In genomic region chr2:21220930-21221329, GRCh38 we compare ENCODE assay signal across 26 cellular contexts.
DNase-seq lines count a peak whose midpoint lies in the region; ATAC-seq, FAIRE-seq and TF ChIP-seq lines count a peak whose summit lies in the region.
"Had no signal": no experiment of that assay in that cellular context is flagged by ENCODE, and none has a peak within 500 bp of the region (broad histone marks: within the 10 kb centered on the region; RNA-seq: fewer than 3 reads in every experiment).

No MANE protein-coding gene starts in this region.

- no peak for FAIRE-seq in bronchial epithelial cell (lab: Jason Lieb, UNC)
- FAIRE-seq: D721Med, G401.6 had no signal

- H3K27me3 ChIP-seq in SK-N-SH (ENCODE audit: insufficient read depth) = no peaks in the 10 kb centered on the region
- H3K27me3 ChIP-seq in bronchial epithelial cell (ENCODE audit: control insufficient read depth, insufficient read depth, low read length) = no peaks in the 10 kb centered on the region
- no peaks in the 10 kb centered on the region for H3K27me3 ChIP-seq in aorta (ENCODE audit: control insufficient read depth in 1 of 2, insufficient read depth in 2 of 2, low read length in 1 of 2)
- H3K27me3 ChIP-seq: BLaER1, esophagus squamous epithelium, sigmoid colon, SJSA1 had no signal

- no peak overlapping the region for H2AFZ ChIP-seq in SK-N-SH (ENCODE audit: low read depth)
- H2AFZ ChIP-seq: GM23338 had no signal

- H3K9me2 ChIP-seq in SK-N-SH = no peaks in the 10 kb centered on the region

- peaks cover 0 to 2% of the 10 kb centered on the region in 2 experiments; a peak in 2 of 4 replicates for H3K4me1 ChIP-seq in SK-N-SH (ENCODE audit: control insufficient read depth in 1 of 2, insufficient read depth in 2 of 2, low read depth in 1 of 2, low read length in 1 of 2)
- peaks cover 2% of the 10 kb centered on the region in 2 donors for H3K4me1 ChIP-seq in aorta (ENCODE audit: control insufficient read depth in 1 of 2, insufficient read depth in 2 of 2, low read length in 2 of 2)
- H3K4me1 ChIP-seq: BLaER1, esophagus squamous epithelium had no signal

- WGBS in SK-N-SH (ENCODE audit: low lambda C conversion rate) = 20% methylated on average over 1 of the region's 1 CpG
- 3% methylated on average over 1 of the region's 1 CpG for WGBS in aorta, 2 donors

- H3K4me3 ChIP-seq in SK-N-SH (ENCODE audit: low read depth in 2 of 2, low read length in 1 of 2) (no peak overlapping the region), bronchial epithelial cell (ENCODE audit: low read depth, low read length) (no peak overlapping the region), aorta (ENCODE audit: low read length in 2 of 2) (peak overlapping the region in 1 of 2 donors; percentile 48)
- H3K4me3 ChIP-seq: BLaER1, esophagus squamous epithelium, GM23338, lung, sigmoid colon, SJSA1 had no signal

- H3K27ac ChIP-seq in SK-N-SH (ENCODE audit: low read depth in 2 of 2, low read length in 1 of 2) = no peak overlapping the region
- H3K27ac ChIP-seq in aorta (ENCODE audit: low read depth in 1 of 2, low read length in 2 of 2) = no peak overlapping the region
- H3K27ac ChIP-seq: BLaER1, esophagus squamous epithelium, sigmoid colon, SJSA1 had no signal

- H3K9ac ChIP-seq in SK-N-SH = no peak overlapping the region
- H3K9ac ChIP-seq: BLaER1 had no signal

- DNase-seq in SK-N-SH = no peak
- peak; percentile 83 for DNase-seq in bronchial epithelial cell (ENCODE audit: low read depth)
- peak; percentile 51 for DNase-seq in kidney glomerular epithelial cell (lab: John Stamatoyannopoulos, UW)
- peak; percentile 51 for DNase-seq in aorta
- DNase-seq in activated CD4-positive, alpha-beta T cell treated with anti-CD3 and anti-CD28 coated beads, Interleukin-2, amount 10 ng/mL, durations not matched to agents 7 days and 5 days = no peak
- DNase-seq in natural killer cell treated with Interleukin-12 subunit alpha and Interleukin-12 subunit beta and Interleukin-15 and Interleukin-18, amount 100 ng/mL, for 72 hours (ENCODE audit: low spot score) = no peak
- DNase-seq: activated CD4-positive, CD25-positive, alpha-beta regulatory T cell treated with anti-CD3 and anti-CD28 coated beads, Interleukin-2, amount 50 U/mL, for 72 hours; esophagus squamous epithelium; head of caudate nucleus; NCI-H1436 treated with DMSO at 0.1 percent for 48 hours; NCI-H69; sigmoid colon; stimulated activated CD4-positive, alpha-beta T cell treated with anti-CD3 and anti-CD28 coated beads, Interleukin-1b, Interleukin-23, amount 100 ng/mL, for 48 hours; stimulated activated naive CD8-positive, alpha-beta T cell treated with anti-CD3 and anti-CD28 coated beads, Interleukin-15, Interleukin-2, amounts not matched to agents 100 U/mL and 50 U/mL, for 24 hours; trophoblast cell had no signal

- H3K4me1 Mint-ChIP-seq in activated CD4-positive, alpha-beta T cell treated with anti-CD3 and anti-CD28 coated beads, Interleukin-2, amount 10 ng/mL, durations not matched to agents 7 days and 5 days = no peaks in the 10 kb centered on the region
- H3K4me1 Mint-ChIP-seq in natural killer cell treated with Interleukin-12 subunit alpha and Interleukin-12 subunit beta and Interleukin-15 and Interleukin-18, amount 100 ng/mL, for 72 hours (ENCODE audit: low read depth in 2 of 2) = no peaks in the 10 kb centered on the region
- H3K4me1 Mint-ChIP-seq: GM23338 had no signal

- TF ChIP-seq CTCF in SK-N-SH (IDR thresholded peaks at IDR 0.05) (no peak), bronchial epithelial cell (IDR thresholded peaks at IDR 0.05; ENCODE audit: insufficient read depth, low read length, severe bottlenecking) (no peak)

- ATAC-seq in SK-N-SH treated with all-trans-retinoic acid at 6 μM for 48 hours (no peak), aorta (ENCODE audit: low FRiP score) (no peak), HG02642 (IDR thresholded peaks at IDR 0.05; ENCODE audit: poor library complexity, unreplicated experiment) (no peak)
- ATAC-seq in natural killer cell treated with Interleukin-12 subunit alpha and Interleukin-12 subunit beta and Interleukin-15 and Interleukin-18, amount 100 ng/mL, for 72 hours = no peak
- ATAC-seq: activated naive CD4-positive, alpha-beta T cell treated with anti-CD3 and anti-CD28 coated beads, Interleukin-2, amount 50 U/mL, for 72 hours; GM23338; stimulated activated naive CD8-positive, alpha-beta T cell treated with anti-CD3 and anti-CD28 coated beads, Interleukin-15, Interleukin-2, amounts not matched to agents 100 U/mL and 50 U/mL, for 24 hours had no signal

- CTCF ChIA-PET in SK-N-SH (lab: Yijun Ruan, JAX) = interaction anchor here (1.2 to 1.8 kb wide), 2 partner anchors 15 to 44 kb away, joined by 3 to 5 read pairs; no protein-coding TSS in a partner anchor
- CTCF ChIA-PET in activated CD4-positive, alpha-beta T cell treated with anti-CD3 and anti-CD28 coated beads, Interleukin-2, amount 10 ng/mL, durations not matched to agents 7 days and 5 days (lab: Charles Lee) = no interaction called here

- no peak overlapping the region for H3K27ac Mint-ChIP-seq in activated CD4-positive, alpha-beta T cell treated with anti-CD3 and anti-CD28 coated beads, Interleukin-2, amount 10 ng/mL, durations not matched to agents 7 days and 5 days
- H3K27ac Mint-ChIP-seq in natural killer cell treated with Interleukin-12 subunit alpha and Interleukin-12 subunit beta and Interleukin-15 and Interleukin-18, amount 100 ng/mL, for 72 hours = no peak overlapping the region
- H3K27ac Mint-ChIP-seq: activated naive CD4-positive, alpha-beta T cell treated with anti-CD3 and anti-CD28 coated beads, Interleukin-2, amount 50 U/mL, for 72 hours; dendritic cell treated with granulocyte-macrophage colony-stimulating factor and Interleukin-4, amounts not matched to agents 40 ng/mL and 50 ng/mL, for 4 days; GM23338 had no signal

- no peaks in the 10 kb centered on the region for H3K27me3 Mint-ChIP-seq in activated CD4-positive, alpha-beta T cell treated with anti-CD3 and anti-CD28 coated beads, Interleukin-2, amount 10 ng/mL, durations not matched to agents 7 days and 5 days
- H3K27me3 Mint-ChIP-seq in natural killer cell treated with Interleukin-12 subunit alpha and Interleukin-12 subunit beta and Interleukin-15 and Interleukin-18, amount 100 ng/mL, for 72 hours = no peaks in the 10 kb centered on the region

- H4K20me1 ChIP-seq in SK-N-SH (ENCODE audit: insufficient read depth) = no peaks in the 10 kb centered on the region
- H4K20me1 ChIP-seq: BLaER1 had no signal

- no peaks in the 10 kb centered on the region for H3K9me3 Mint-ChIP-seq in activated CD4-positive, alpha-beta T cell treated with anti-CD3 and anti-CD28 coated beads, Interleukin-2, amount 10 ng/mL, durations not matched to agents 7 days and 5 days
- H3K9me3 Mint-ChIP-seq in natural killer cell treated with Interleukin-12 subunit alpha and Interleukin-12 subunit beta and Interleukin-15 and Interleukin-18, amount 100 ng/mL, for 72 hours = peaks cover 7% of the 10 kb centered on the region
- H3K9me3 Mint-ChIP-seq: dendritic cell treated with granulocyte-macrophage colony-stimulating factor and Interleukin-4, amounts not matched to agents 40 ng/mL and 50 ng/mL, for 4 days; GM23338 had no signal

- POLR2A ChIA-PET in SK-N-SH (lab: Yijun Ruan, JAX) = no interaction called here
- POLR2A ChIA-PET in activated CD4-positive, alpha-beta T cell treated with anti-CD3 and anti-CD28 coated beads, Interleukin-2, amount 10 ng/mL, durations not matched to agents 7 days and 5 days (lab: Charles Lee) = no interaction called here

- no peak for TF ChIP-seq RAD21 in SK-N-SH (IDR thresholded peaks at IDR 0.05; ENCODE audit: low read length)

- no peak overlapping the region for H3K4me2 ChIP-seq in SK-N-SH
- H3K4me2 ChIP-seq: BLaER1, GM23338 had no signal

- no peaks in the 10 kb centered on the region for H3K79me2 ChIP-seq in SK-N-SH (ENCODE audit: insufficient read depth)

- no peaks in the 10 kb centered on the region for H3K36me3 Mint-ChIP-seq in activated CD4-positive, alpha-beta T cell treated with anti-CD3 and anti-CD28 coated beads, Interleukin-2, amount 10 ng/mL, durations not matched to agents 7 days and 5 days (ENCODE audit: low read depth)
- H3K36me3 Mint-ChIP-seq in natural killer cell treated with Interleukin-12 subunit alpha and Interleukin-12 subunit beta and Interleukin-15 and Interleukin-18, amount 100 ng/mL, for 72 hours = no peaks in the 10 kb centered on the region
- H3K36me3 Mint-ChIP-seq: activated naive CD4-positive, alpha-beta T cell treated with anti-CD3 and anti-CD28 coated beads, Interleukin-2, amount 50 U/mL, for 72 hours; brain had no signal

- H3K4me3 Mint-ChIP-seq in activated CD4-positive, alpha-beta T cell treated with anti-CD3 and anti-CD28 coated beads, Interleukin-2, amount 10 ng/mL, durations not matched to agents 7 days and 5 days = no peak overlapping the region
- no peak overlapping the region for H3K4me3 Mint-ChIP-seq in natural killer cell treated with Interleukin-12 subunit alpha and Interleukin-12 subunit beta and Interleukin-15 and Interleukin-18, amount 100 ng/mL, for 72 hours
- H3K4me3 Mint-ChIP-seq: brain; dendritic cell treated with granulocyte-macrophage colony-stimulating factor and Interleukin-4, amounts not matched to agents 40 ng/mL and 50 ng/mL, for 4 days; GM23338 had no signal

- H3K9me3 ChIP-seq in SK-N-SH = no peaks in the 10 kb centered on the region
- H3K9me3 ChIP-seq in aorta (ENCODE audit: control insufficient read depth, low read length) = no peaks in the 10 kb centered on the region
- H3K9me3 ChIP-seq: BLaER1, esophagus squamous epithelium, sigmoid colon, SJSA1 had no signal

- no peak for TF ChIP-seq EP300 in SK-N-SH (IDR thresholded peaks at IDR 0.05; ENCODE audit: borderline replicate concordance in 1 of 2, low read depth in 1 of 2, low read length in 1 of 2)

- intact Hi-C loops in aorta (cut with DNase I) = loop anchor here in 1 of 2 donors (5.0 kb wide), 1 partner anchor 44 kb away; no protein-coding TSS in a partner anchor

- H3F3A ChIP-seq in SK-N-SH (replicated peaks; ENCODE audit: insufficient read depth) = no peaks in the 10 kb centered on the region

- no peaks in the 10 kb centered on the region for H3K36me3 ChIP-seq in SK-N-SH (replicated peaks in 1 of 2; ENCODE audit: control insufficient read depth in 1 of 2, insufficient read depth in 2 of 2, low read length in 1 of 2)
- H3K36me3 ChIP-seq in bronchial epithelial cell (ENCODE audit: control insufficient read depth, insufficient read depth, low read length) = no peaks in the 10 kb centered on the region
- no peaks in the 10 kb centered on the region for H3K36me3 ChIP-seq in aorta (ENCODE audit: control insufficient read depth in 1 of 2, insufficient read depth in 2 of 2, low read length in 1 of 2)
- H3K36me3 ChIP-seq: BLaER1, esophagus squamous epithelium, sigmoid colon, SJSA1 had no signal

TF ChIP-seq in SK-N-SH, 30 proteins besides CTCF, POLR2A, EP300 and RAD21 (continues in another document):
- TF ChIP-seq TCF12 (IDR thresholded peaks at IDR 0.05) = no peak
- no peak for TF ChIP-seq FOXJ3 (CRISPR knock-in tag; IDR thresholded peaks at IDR 0.05)
- no peak for TF ChIP-seq TAF1 (IDR thresholded peaks at IDR 0.05; ENCODE audit: borderline replicate concordance, low read depth, low read length)
- TF ChIP-seq MXI1 (IDR thresholded peaks at IDR 0.05; ENCODE audit: low read depth, low read length) = no peak

Comparison
In these comparisons a context has a peak if more than half of its experiments do, and no peak if none do; other contexts are left out.
1. DNase-seq: peak in bronchial epithelial cell (single experiment), kidney glomerular epithelial cell (single experiment) and aorta (2 of 2); none in SK-N-SH (single experiment), activated CD4-positive, alpha-beta T cell treated with anti-CD3 and anti-CD28 coated beads, Interleukin-2, amount 10 ng/mL, durations not matched to agents 7 days and 5 days (single experiment) and natural killer cell treated with Interleukin-12 subunit alpha and Interleukin-12 subunit beta and Interleukin-15 and Interleukin-18, amount 100 ng/mL, for 72 hours (single experiment).